Comparison of ENCODE assay signal across 19 cellular contexts in the genomic region with DNA sequence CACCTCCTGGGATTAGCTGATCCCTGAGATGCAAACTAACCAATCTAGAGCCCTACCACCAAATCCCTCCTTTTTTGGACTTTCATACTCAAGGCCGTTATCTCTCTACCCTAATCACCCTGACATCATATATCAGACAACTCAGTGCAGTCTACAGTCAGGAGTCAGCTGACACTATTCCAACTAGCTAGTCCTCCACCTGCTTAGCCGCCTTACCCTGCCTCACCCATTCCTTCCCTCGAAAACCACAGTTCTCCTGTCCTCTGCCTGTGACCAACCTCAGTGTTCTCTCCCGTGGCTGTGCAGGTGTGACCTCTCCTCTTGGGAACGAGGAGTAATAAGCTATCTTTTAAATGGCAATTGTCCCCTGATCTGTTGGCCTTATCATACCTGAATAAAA. TPM values are rescaled to one million over a fixed set of nuclear protein-coding genes. Genes with fewer than 3 reads are reported as not detected.
DNase-seq lines count a peak whose midpoint lies in the region; ATAC-seq, FAIRE-seq and TF ChIP-seq lines count a peak whose summit lies in the region.
"Had no signal": no experiment of that assay in that cellular context is flagged by ENCODE, and none has a peak within 500 bp of the region (broad histone marks: within the 10 kb centered on the region; RNA-seq: fewer than 3 reads in every experiment).

No MANE protein-coding gene starts in this region.

- no peak for TF ChIP-seq EP300 in H1 (IDR thresholded peaks at IDR 0.05; ENCODE audit: borderline replicate concordance in 1 of 2, low read depth in 2 of 2, low read length in 2 of 2)

- no peak overlapping the region for H3K23ac ChIP-seq in H1 (ENCODE audit: insufficient read length)

- ATAC-seq in DND-41 (ENCODE audit: insufficient read depth, low read depth): peak; percentile 65
- no peak for ATAC-seq in naive thymus-derived CD8-positive, alpha-beta T cell
- ATAC-seq: A549, GM12878, HCT116 had no signal

- H2BK5ac ChIP-seq in H1 (ENCODE audit: low read depth, low read length): no peak overlapping the region

- H3K14ac ChIP-seq in H1 (ENCODE audit: insufficient read length): no peak overlapping the region

- no peak overlapping the region for H4K8ac ChIP-seq in H1 (ENCODE audit: extremely low read depth, insufficient read depth, low read length)

- H4K5ac ChIP-seq in H1 (ENCODE audit: insufficient read length, low read depth, low read length): no peak overlapping the region

- H2BK20ac ChIP-seq in H1 (ENCODE audit: low read length): no peak overlapping the region

- H2AK5ac ChIP-seq in H1 (ENCODE audit: low read depth, low read length): no peak overlapping the region

- no peak overlapping the region for H3K4me3 Mint-ChIP-seq in naive thymus-derived CD8-positive, alpha-beta T cell
- H3K4me3 Mint-ChIP-seq: CD4-positive, alpha-beta T cell had no signal

- no peak overlapping the region for H4K91ac ChIP-seq in H1 (replicated peaks; ENCODE audit: insufficient read length, low read length)

- peaks cover 44% of the 10 kb centered on the region for H3K4me1 ChIP-seq in BLaER1
- peaks cover 3% of the 10 kb centered on the region; the same call in 1 of the 2 replicates for H3K4me1 ChIP-seq in DND-41 (ENCODE audit: insufficient read depth, low read length)
- H3K4me1 ChIP-seq in H1 (replicated peaks in 1 of 4; ENCODE audit: control insufficient read depth in 3 of 4, insufficient read depth in 4 of 4, low read length in 3 of 4): peaks cover 0 to 4% (median 0%) of the 10 kb centered on the region in 4 experiments; a peak in 1 of 7 replicates
- no peaks in the 10 kb centered on the region for H3K4me1 ChIP-seq in small intestine (ENCODE audit: control insufficient read depth in 2 of 2, insufficient read depth in 1 of 2, low read depth in 1 of 2, low read length in 1 of 2)
- H3K4me1 ChIP-seq in effector memory CD4-positive, alpha-beta T cell (ENCODE audit: control insufficient read depth, insufficient read depth, low read length, poor library complexity, severe bottlenecking): no peaks in the 10 kb centered on the region
- H3K4me1 ChIP-seq: A549 had no signal

- H3K27ac ChIP-seq in BLaER1 (no peak overlapping the region), DND-41 (ENCODE audit: low read length) (no peak overlapping the region), H1 (ENCODE audit: low read depth, low read length) (no peak overlapping the region), small intestine (ENCODE audit: low read depth in 1 of 2, low read length in 1 of 2) (no peak overlapping the region)
- no peak overlapping the region for H3K27ac ChIP-seq in effector memory CD4-positive, alpha-beta T cell (ENCODE audit: insufficient read depth, low read length, poor library complexity, severe bottlenecking)
- H3K27ac ChIP-seq: A549 had no signal

- H3K9me3 ChIP-seq in BLaER1 (no peaks in the 10 kb centered on the region; the same call in 1 of the 2 replicates), DND-41 (ENCODE audit: insufficient read depth, low read length, severe bottlenecking) (no peaks in the 10 kb centered on the region), H1 (ENCODE audit: insufficient read depth in 2 of 2, low read depth in 1 of 2, low read length in 1 of 2) (no peaks in the 10 kb centered on the region; a peak in 1 of 4 replicates), small intestine (ENCODE audit: control insufficient read depth, low read depth) (no peaks in the 10 kb centered on the region)
- H3K9me3 ChIP-seq in effector memory CD4-positive, alpha-beta T cell (ENCODE audit: control insufficient read depth, low read length): no peaks in the 10 kb centered on the region
- H3K9me3 ChIP-seq: A549 had no signal

- no peak overlapping the region for H3K9ac ChIP-seq in BLaER1
- no peak overlapping the region for H3K9ac ChIP-seq in DND-41 (ENCODE audit: low read depth, low read length)
- no peak overlapping the region for H3K9ac ChIP-seq in H1 (replicated peaks in 1 of 4; ENCODE audit: extremely low read depth in 1 of 4, low read depth in 3 of 4, low read length in 3 of 4)

- H3K23me2 ChIP-seq in H1 (ENCODE audit: low read depth, low read length): no peaks in the 10 kb centered on the region

- FAIRE-seq in H1 (lab: Jason Lieb, UNC) (no peak), small intestine (lab: Jason Lieb, UNC) (no peak)
- FAIRE-seq: A549, GM12878, GM18507, H54, HTR-8/SVneo had no signal

- H4K20me1 ChIP-seq in BLaER1: no peaks in the 10 kb centered on the region
- H4K20me1 ChIP-seq in DND-41 (ENCODE audit: insufficient read depth, low read length): no peaks in the 10 kb centered on the region
- H4K20me1 ChIP-seq in H1 (replicated peaks in 1 of 2; ENCODE audit: control insufficient read depth in 1 of 2, insufficient read depth in 2 of 2, low read length in 2 of 2): no peaks in the 10 kb centered on the region

- H3K27ac Mint-ChIP-seq in naive thymus-derived CD8-positive, alpha-beta T cell: no peak overlapping the region
- H3K27ac Mint-ChIP-seq: CD4-positive, alpha-beta T cell had no signal

- H3K9me3 Mint-ChIP-seq in naive thymus-derived CD8-positive, alpha-beta T cell: no peaks in the 10 kb centered on the region
- H3K9me3 Mint-ChIP-seq: CD4-positive, alpha-beta T cell had no signal

- no peak overlapping the region for H3K18ac ChIP-seq in H1 (ENCODE audit: extremely low read depth, low read length)

- H2AFZ ChIP-seq in DND-41 (ENCODE audit: low read depth, low read length) (no peak overlapping the region), H1 (ENCODE audit: low read length) (0 out of 2 replicates have a peak overlapping the region, but pooled peaks have one; percentile 17)

- no peak overlapping the region for H3K4me3 ChIP-seq in BLaER1
- H3K4me3 ChIP-seq in DND-41 (ENCODE audit: low read depth in 1 of 2, low read length in 2 of 2): no peak overlapping the region
- H3K4me3 ChIP-seq in H1 (ENCODE audit: extremely low read depth in 1 of 4, insufficient read depth in 2 of 4, low read depth in 3 of 4, low read length in 4 of 4): no peak overlapping the region
- H3K4me3 ChIP-seq in small intestine (ENCODE audit: low read depth in 1 of 2, low read length in 2 of 2): no peak overlapping the region
- H3K4me3 ChIP-seq in effector memory CD4-positive, alpha-beta T cell (ENCODE audit: insufficient read depth, low read depth, low read length, poor library complexity, severe bottlenecking): no peak overlapping the region
- H3K4me3 ChIP-seq: A549, GM12878 had no signal

- peaks cover 0 to 17% (median under 1%) of the 10 kb centered on the region in 4 donors for H3K4me1 Mint-ChIP-seq in naive thymus-derived CD8-positive, alpha-beta T cell

- DNase-seq in DND-41 (peak; percentile 9), H1 (ENCODE audit: low read depth in 1 of 2, low spot score in 2 of 2) (no peak), small intestine (peak; percentile 70), glomerular visceral epithelial cell (ENCODE audit: extremely low spot score) (no peak)
- DNase-seq in naive thymus-derived CD8-positive, alpha-beta T cell: no peak
- no peak for DNase-seq in effector memory CD4-positive, alpha-beta T cell
- DNase-seq: Calu3; CD4-positive, alpha-beta T cell; DMS 273 treated with DMSO at 0.1 percent for 48 hours had no signal

- H3K79me2 ChIP-seq in DND-41 (ENCODE audit: insufficient read depth, low read length) (no peaks in the 10 kb centered on the region), H1 (ENCODE audit: control insufficient read depth in 1 of 2, insufficient read depth in 2 of 2, low read length in 2 of 2) (no peaks in the 10 kb centered on the region)

- H3K56ac ChIP-seq in H1 (replicated peaks; ENCODE audit: insufficient read length, low read depth, low read length): no peak overlapping the region

- H3K27me3 Mint-ChIP-seq in naive thymus-derived CD8-positive, alpha-beta T cell: peaks cover 0 to 7% (median 3%) of the 10 kb centered on the region in 5 donors
- H3K27me3 Mint-ChIP-seq: CD4-positive, alpha-beta T cell had no signal

- no peaks in the 10 kb centered on the region for H3K79me1 ChIP-seq in H1 (ENCODE audit: low read depth, low read length)

- no peak for TF ChIP-seq POLR2A in H1 (IDR thresholded peaks at IDR 0.05; ENCODE audit: control extremely low read depth in 1 of 2, low read depth in 2 of 2, low read length in 2 of 2)

- H3K4me2 ChIP-seq in BLaER1: peak overlapping the region; percentile 44
- H3K4me2 ChIP-seq in DND-41 (ENCODE audit: insufficient read depth, low read length): no peak overlapping the region
- no peak overlapping the region for H3K4me2 ChIP-seq in H1 (ENCODE audit: insufficient read depth in 1 of 2, low read depth in 2 of 2, low read length in 2 of 2)
- H3K4me2 ChIP-seq: A549 had no signal

- no peaks in the 10 kb centered on the region for H3K36me3 ChIP-seq in BLaER1
- no peaks in the 10 kb centered on the region for H3K36me3 ChIP-seq in DND-41 (ENCODE audit: insufficient read depth, low read length)
- H3K36me3 ChIP-seq in H1 (ENCODE audit: control insufficient read depth in 2 of 4, insufficient read depth in 4 of 4, low read length in 3 of 4): no peaks in the 10 kb centered on the region
- no peaks in the 10 kb centered on the region for H3K36me3 ChIP-seq in small intestine (ENCODE audit: control insufficient read depth in 2 of 2, insufficient read depth in 2 of 2, low read length in 2 of 2)
- no peaks in the 10 kb centered on the region for H3K36me3 ChIP-seq in effector memory CD4-positive, alpha-beta T cell (ENCODE audit: control insufficient read depth, insufficient read depth, low read length)

- no peak overlapping the region for H2BK12ac ChIP-seq in H1 (ENCODE audit: low read depth, low read length)

- TF ChIP-seq RAD21 in H1 (IDR thresholded peaks at IDR 0.05 in 1 of 2, conservative IDR thresholded peaks at IDR 0.05 in 1 of 2; ENCODE audit: low read depth in 2 of 2, low read length in 2 of 2): no peak

- POLR2A ChIA-PET in H1 (lab: Charles Lee; ENCODE audit: partially characterized antibody): interaction anchor here (1.3 to 1.5 kb wide), 2 partner anchors 12 to 37 kb away, joined by 3 to 4 read pairs; partner anchors contain the start of gene NAAA
- POLR2A ChIA-PET in naive thymus-derived CD8-positive, alpha-beta T cell (lab: Charles Lee): no interaction called here

- no peak overlapping the region for H3K4ac ChIP-seq in H1 (replicated peaks; ENCODE audit: insufficient read length, low read depth, low read length)

- WGBS in H1 (ENCODE audit: extremely low coverage in 1 of 2, insufficient coverage in 1 of 2, insufficient read length in 1 of 2, insufficient replicate concordance in 2 of 2, low coverage in 1 of 2, low lambda C conversion rate in 2 of 2, missing lambda C conversion rate in 1 of 2), 2 experiments: 90% methylated on average over 5 of the region's 5 CpGs; no CpG with 5 or more reads in 1 of the 2 experiments
- WGBS in small intestine, 3 donors: 12 to 55% (median 27%) methylated on average over 5 of the region's 5 CpGs

- H3K36me3 Mint-ChIP-seq in naive thymus-derived CD8-positive, alpha-beta T cell: no peaks in the 10 kb centered on the region

- H2BK15ac ChIP-seq in H1 (ENCODE audit: low read length): 0 out of 2 replicates have a peak overlapping the region, but pooled peaks have one; percentile 32

- no peak overlapping the region for H2BK120ac ChIP-seq in H1 (replicated peaks; ENCODE audit: low read depth, low read length)

- no peak for TF ChIP-seq CTCF in DND-41 (IDR thresholded peaks at IDR 0.05; ENCODE audit: borderline replicate concordance, extremely low read depth, low read length, poor library complexity, severe bottlenecking)
- no peak for TF ChIP-seq CTCF in H1 (IDR thresholded peaks at IDR 0.05; ENCODE audit: control extremely low read depth in 1 of 3, insufficient read depth in 1 of 3, low read depth in 1 of 3, low read length in 3 of 3)

- CTCF ChIA-PET in H1 (lab: Charles Lee; ENCODE audit: partially characterized antibody): interaction anchor here (1.3 to 11.3 kb wide), 4 partner anchors 9 to 180 kb away, joined by 3 to 144 read pairs (median 26); partner anchors contain the start of gene USO1

- no peaks in the 10 kb centered on the region for H3K27me3 ChIP-seq in BLaER1
- H3K27me3 ChIP-seq in DND-41 (ENCODE audit: insufficient read depth, low read length, poor library complexity): no peaks in the 10 kb centered on the region
- no peaks in the 10 kb centered on the region for H3K27me3 ChIP-seq in H1 (replicated peaks in 1 of 4; ENCODE audit: control insufficient read depth in 3 of 4, extremely low read depth in 1 of 4, insufficient read depth in 3 of 4, low read length in 3 of 4)
- H3K27me3 ChIP-seq in small intestine (ENCODE audit: control insufficient read depth in 2 of 2, insufficient read depth in 2 of 2, low read length in 2 of 2): no peaks in the 10 kb centered on the region
- no peaks in the 10 kb centered on the region for H3K27me3 ChIP-seq in effector memory CD4-positive, alpha-beta T cell (replicated peaks; ENCODE audit: control insufficient read depth, insufficient read depth, low read length, poor library complexity, severe bottlenecking)

RNA-seq across cellular contexts. Expression of gene PPEF2, which starts 1.8 kb away (rescaled TPM):
- total RNA-seq in H1 (2021; fragmentation: NEBNext Ultra II Directional; extraction: Animal tissue kit (Norgen Biotek cat#: 25700)): not detected in 2 replicates
- polyA plus RNA-seq in H1 (2011; rRNA removed) (0.03 TPM in 1 of 2 replicates, not detected in the other), small intestine (not detected)
- 0.10 TPM for polyA plus RNA-seq in H1 (2011; cell fraction: cytosol; rRNA removed)
- polyA plus RNA-seq in H1 (2011; cell fraction: nucleus; rRNA removed): 0.13 TPM
- not detected in 4 replicates for polyA plus RNA-seq in H1 (2012, experiment 1 of 2)
- not detected for polyA plus RNA-seq in H1 (2012, experiment 2 of 2)
- 0.02 TPM for polyA plus RNA-seq in H1 (2013, experiment 1 of 2)
- polyA plus RNA-seq in H1 (2013, experiment 2 of 2): 0.02 TPM
- not detected in 2 replicates for polyA minus RNA-seq in H1 (2011; rRNA and poly(A)+ RNA removed)
- polyA minus RNA-seq in H1 (2011; cell fraction: cytosol; rRNA and poly(A)+ RNA removed): not detected
- polyA minus RNA-seq in H1 (2011; cell fraction: nucleus; rRNA and poly(A)+ RNA removed): not detected
- 1 to 10 TPM; 1.6 to 1.8 TPM for total RNA-seq in naive thymus-derived CD8-positive, alpha-beta T cell
- polyA plus RNA-seq in naive thymus-derived CD8-positive, alpha-beta T cell: not detected
- total RNA-seq: Calu3, G401, GM12878 had no signal
- polyA plus RNA-seq: AG04450, BJ, GM12878 had no signal

RNA-seq across cellular contexts. Expression of gene NAAA, which starts 36.7 kb away (rescaled TPM):
- 9.4 and 13.0 TPM in 2 replicates for total RNA-seq in H1 (2021; fragmentation: NEBNext Ultra II Directional; extraction: Animal tissue kit (Norgen Biotek cat#: 25700))
- polyA plus RNA-seq in H1 (2011; rRNA removed) (12.5 and 15.0 TPM in 2 replicates), small intestine (10 to 100 TPM; 11.4 to 26.8 (median 19.7) TPM)
- polyA plus RNA-seq in H1 (2011; cell fraction: cytosol; rRNA removed): 13.1 TPM
- polyA plus RNA-seq in H1 (2011; cell fraction: nucleus; rRNA removed): 9.3 TPM
- 7.7 to 10.6 TPM (median 9.9 TPM) in 4 replicates for polyA plus RNA-seq in H1 (2012, experiment 1 of 2)
- 3.9 TPM for polyA plus RNA-seq in H1 (2012, experiment 2 of 2)
- 12.5 TPM for polyA plus RNA-seq in H1 (2013, experiment 1 of 2)
- polyA plus RNA-seq in H1 (2013, experiment 2 of 2): 15.8 TPM
- 13.5 and 14.5 TPM in 2 replicates for polyA minus RNA-seq in H1 (2011; rRNA and poly(A)+ RNA removed)
- 4.1 TPM for polyA minus RNA-seq in H1 (2011; cell fraction: cytosol; rRNA and poly(A)+ RNA removed)
- 13.7 TPM for polyA minus RNA-seq in H1 (2011; cell fraction: nucleus; rRNA and poly(A)+ RNA removed)
- 10 to 100 TPM; 81.0 to 82.4 TPM for total RNA-seq in naive thymus-derived CD8-positive, alpha-beta T cell
- polyA plus RNA-seq in naive thymus-derived CD8-positive, alpha-beta T cell: 10 to 100 TPM; 63.1 to 87.9 (median 63.4) TPM

Comparison
In these comparisons a context has a peak if more than half of its experiments do, and no peak if none do; other contexts are left out.
1. DNase-seq: peak in DND-41 (single experiment) and small intestine (single experiment); none in H1 (0 of 2), naive thymus-derived CD8-positive, alpha-beta T cell (0 of 10), effector memory CD4-positive, alpha-beta T cell (0 of 3) and glomerular visceral epithelial cell (single experiment).